In genomic region chr22:37639070-37639760, GRCh38 we compare ENCODE assay signal across 9 cellular contexts. TPM values are rescaled to one million over a fixed set of nuclear protein-coding genes. Genes with fewer than 3 reads are reported as not detected.
DNase-seq lines count a peak whose midpoint lies in the region; ATAC-seq and TF ChIP-seq lines count a peak whose summit lies in the region.
"Had no signal": no experiment of that assay in that cellular context is flagged by ENCODE, and none has a peak within 500 bp of the region (broad histone marks: within the 10 kb centered on the region; RNA-seq: fewer than 3 reads in every experiment).

Gene SH3BP1, plus strand, starts transcription at chr22:37639669. Its CDS starts 119 bp downstream, at chr22:37639788.

- no peaks in the 10 kb centered on the region for H3K27me3 ChIP-seq in Peyer's patch
- H3K27me3 ChIP-seq in gastrocnemius medialis = peaks cover 7 to 14% (median 12%) of the 10 kb centered on the region in 3 donors

- in situ Hi-C loops in gastrocnemius medialis (cut with MboI; ENCODE audit: low sequenced_read_pairs in 4 of 4) = loop anchor here in 1 of 4 donors (25.0 kb wide), 1 partner anchor 148 kb away; no protein-coding TSS in a partner anchor

- peak; percentile 64 for DNase-seq in NK-92 treated with Interleukin-12 subunit alpha and Interleukin-12 subunit beta, amount 100 ng/mL, for 24 hours (lab: John Stamatoyannopoulos, UW)
- DNase-seq in NK-92 (lab: John Stamatoyannopoulos, UW; ENCODE audit: unreplicated experiment) (no peak), Peyer's patch (peak; percentile 75 to 87 (median 85)), left ventricle myocardium superior (peak; percentile 76), gastrocnemius medialis (no peak), hippocampal formation (lab: John Stamatoyannopoulos, UW) (no peak)
- peak; percentile 62 for DNase-seq in activated naive CD4-positive, alpha-beta T cell treated with anti-CD3 and anti-CD28 coated beads, Interleukin-2, amount 50 U/mL, for 16 hours

- H3K4me3 ChIP-seq in Peyer's patch = peak within 1 kb of the TSS; percentile 54 to 85 (median 78)
- peak within 1 kb of the TSS; percentile 37 to 59 (median 48) for H3K4me3 ChIP-seq in gastrocnemius medialis

- intact Hi-C loops in left ventricle myocardium superior (cut with micrococcal nuclease) (no loop called here), gastrocnemius medialis (cut with DNase I; ENCODE audit: low total_unique reads) (no loop called here)

- peak; percentile 57 to 70 for TF ChIP-seq POLR2A in Peyer's patch (IDR thresholded peaks at IDR 0.05)
- no peak for TF ChIP-seq POLR2A in gastrocnemius medialis (IDR thresholded peaks at IDR 0.05)

- H3K27ac ChIP-seq in Peyer's patch (peak within 1 kb of the TSS; percentile 87 to 98 (median 94)), gastrocnemius medialis (no peak within 1 kb of the TSS)

- H3K4me1 ChIP-seq in Peyer's patch (peaks cover 21 to 77% (median 57%) of the 10 kb centered on the region in 4 donors), gastrocnemius medialis (peaks cover 10 to 20% of the 10 kb centered on the region in 2 donors)

- peak; percentile 58 for ATAC-seq in left ventricle myocardium superior
- ATAC-seq in gastrocnemius medialis = no peak
- ATAC-seq in GM21576 (IDR thresholded peaks at IDR 0.05; ENCODE audit: unreplicated experiment) = no peak

- H3K36me3 ChIP-seq in Peyer's patch = peaks cover 0 to 10% (median 0%) of the 10 kb centered on the region in 3 donors
- H3K36me3 ChIP-seq in gastrocnemius medialis = no peaks in the 10 kb centered on the region

- TF ChIP-seq CTCF in Peyer's patch (IDR thresholded peaks at IDR 0.05) = peak in 2 of 6 experiments; percentile 13 to 25
- no peak for TF ChIP-seq CTCF in gastrocnemius medialis (IDR thresholded peaks at IDR 0.05 in 4 of 5, conservative IDR thresholded peaks at IDR 0.05 in 1 of 5)

- H3K9me3 ChIP-seq in Peyer's patch = no peaks in the 10 kb centered on the region
- H3K9me3 ChIP-seq in gastrocnemius medialis = no peaks in the 10 kb centered on the region

RNA-seq across cellular contexts. Expression of gene SH3BP1, which starts in this region (rescaled TPM):
- total RNA-seq in Peyer's patch (100 to 1,000 TPM in 1 of 4 donors, 10 to 100 TPM in 3; 55.0 to 135 (median 71.8) TPM), left ventricle myocardium superior (2.7 TPM), gastrocnemius medialis (1 to 10 TPM in 3 of 4 donors, not detected in 1; 1.1 to 1.8 (median 1.6) TPM)
- total RNA-seq: myocyte had no signal

Comparison
In these comparisons a context has a peak if more than half of its experiments do, and no peak if none do; other contexts are left out.
1. RNA of gene SH3BP1 (total RNA-seq): 55.0 to 135 TPM in Peyer's patch; 2.7 TPM in left ventricle myocardium superior (single experiment) and 1.1 to 1.8 TPM in gastrocnemius medialis; every median in the first group is over 10 times any median in the second.
2. DNase-seq: peak in NK-92 treated with Interleukin-12 subunit alpha and Interleukin-12 subunit beta, amount 100 ng/mL, for 24 hours (single experiment), Peyer's patch (3 of 3), activated naive CD4-positive, alpha-beta T cell treated with anti-CD3 and anti-CD28 coated beads, Interleukin-2, amount 50 U/mL, for 16 hours (single experiment) and left ventricle myocardium superior (single experiment); none in NK-92 (single experiment), gastrocnemius medialis (0 of 2) and hippocampal formation (0 of 2).
3. H3K27ac ChIP-seq: peak in Peyer's patch (4 of 4); none in gastrocnemius medialis (0 of 4).
4. POLR2A ChIP-seq: peak in Peyer's patch (2 of 2); none in gastrocnemius medialis (0 of 2).